2 cellular contexts compared by ENCODE assay signal in genomic region chr17:3002538-3003301, GRCh38.
TF ChIP-seq lines count a peak whose summit lies in the region.

No MANE protein-coding gene starts in this region.

TF ChIP-seq in IMR-90, 13 proteins besides CTCF, POLR2A, EP300 and RAD21 (continued from another document):
- TF ChIP-seq ELK1 (IDR thresholded peaks at IDR 0.05; ENCODE audit: borderline replicate concordance, low read depth, low read length) (no peak), FOS (IDR thresholded peaks at IDR 0.05; ENCODE audit: low read depth, low read length) (no peak), MAFK (IDR thresholded peaks at IDR 0.05; ENCODE audit: low read depth, low read length) (no peak), RCOR1 (IDR thresholded peaks at IDR 0.05; ENCODE audit: insufficient replicate concordance, low read length) (no peak), CEBPB (IDR thresholded peaks at IDR 0.05; ENCODE audit: low read depth, low read length) (no peak), MAZ (IDR thresholded peaks at IDR 0.05; ENCODE audit: borderline replicate concordance, low read depth, low read length) (no peak), NFE2L2 (IDR thresholded peaks at IDR 0.05; ENCODE audit: low read depth, low read length) (no peak)

TF ChIP-seq in GM23338, 12 proteins besides CTCF, POLR2A, EP300 and RAD21 (continued from another document):
- TF ChIP-seq ETS1 (IDR thresholded peaks at IDR 0.05) = no peak
- TF ChIP-seq CREB1 (CRISPR knock-in tag; IDR thresholded peaks at IDR 0.05; ENCODE audit: low read depth) = no peak
- no peak for TF ChIP-seq EZH2phosphoT487 (IDR thresholded peaks at IDR 0.05; ENCODE audit: unreplicated experiment)
- TF ChIP-seq NANOG (IDR thresholded peaks at IDR 0.05; ENCODE audit: borderline replicate concordance) = no peak
- TF ChIP-seq ZNF331 (CRISPR knock-in tag; IDR thresholded peaks at IDR 0.05; ENCODE audit: low read depth) = no peak
- TF ChIP-seq, protein P1, sequence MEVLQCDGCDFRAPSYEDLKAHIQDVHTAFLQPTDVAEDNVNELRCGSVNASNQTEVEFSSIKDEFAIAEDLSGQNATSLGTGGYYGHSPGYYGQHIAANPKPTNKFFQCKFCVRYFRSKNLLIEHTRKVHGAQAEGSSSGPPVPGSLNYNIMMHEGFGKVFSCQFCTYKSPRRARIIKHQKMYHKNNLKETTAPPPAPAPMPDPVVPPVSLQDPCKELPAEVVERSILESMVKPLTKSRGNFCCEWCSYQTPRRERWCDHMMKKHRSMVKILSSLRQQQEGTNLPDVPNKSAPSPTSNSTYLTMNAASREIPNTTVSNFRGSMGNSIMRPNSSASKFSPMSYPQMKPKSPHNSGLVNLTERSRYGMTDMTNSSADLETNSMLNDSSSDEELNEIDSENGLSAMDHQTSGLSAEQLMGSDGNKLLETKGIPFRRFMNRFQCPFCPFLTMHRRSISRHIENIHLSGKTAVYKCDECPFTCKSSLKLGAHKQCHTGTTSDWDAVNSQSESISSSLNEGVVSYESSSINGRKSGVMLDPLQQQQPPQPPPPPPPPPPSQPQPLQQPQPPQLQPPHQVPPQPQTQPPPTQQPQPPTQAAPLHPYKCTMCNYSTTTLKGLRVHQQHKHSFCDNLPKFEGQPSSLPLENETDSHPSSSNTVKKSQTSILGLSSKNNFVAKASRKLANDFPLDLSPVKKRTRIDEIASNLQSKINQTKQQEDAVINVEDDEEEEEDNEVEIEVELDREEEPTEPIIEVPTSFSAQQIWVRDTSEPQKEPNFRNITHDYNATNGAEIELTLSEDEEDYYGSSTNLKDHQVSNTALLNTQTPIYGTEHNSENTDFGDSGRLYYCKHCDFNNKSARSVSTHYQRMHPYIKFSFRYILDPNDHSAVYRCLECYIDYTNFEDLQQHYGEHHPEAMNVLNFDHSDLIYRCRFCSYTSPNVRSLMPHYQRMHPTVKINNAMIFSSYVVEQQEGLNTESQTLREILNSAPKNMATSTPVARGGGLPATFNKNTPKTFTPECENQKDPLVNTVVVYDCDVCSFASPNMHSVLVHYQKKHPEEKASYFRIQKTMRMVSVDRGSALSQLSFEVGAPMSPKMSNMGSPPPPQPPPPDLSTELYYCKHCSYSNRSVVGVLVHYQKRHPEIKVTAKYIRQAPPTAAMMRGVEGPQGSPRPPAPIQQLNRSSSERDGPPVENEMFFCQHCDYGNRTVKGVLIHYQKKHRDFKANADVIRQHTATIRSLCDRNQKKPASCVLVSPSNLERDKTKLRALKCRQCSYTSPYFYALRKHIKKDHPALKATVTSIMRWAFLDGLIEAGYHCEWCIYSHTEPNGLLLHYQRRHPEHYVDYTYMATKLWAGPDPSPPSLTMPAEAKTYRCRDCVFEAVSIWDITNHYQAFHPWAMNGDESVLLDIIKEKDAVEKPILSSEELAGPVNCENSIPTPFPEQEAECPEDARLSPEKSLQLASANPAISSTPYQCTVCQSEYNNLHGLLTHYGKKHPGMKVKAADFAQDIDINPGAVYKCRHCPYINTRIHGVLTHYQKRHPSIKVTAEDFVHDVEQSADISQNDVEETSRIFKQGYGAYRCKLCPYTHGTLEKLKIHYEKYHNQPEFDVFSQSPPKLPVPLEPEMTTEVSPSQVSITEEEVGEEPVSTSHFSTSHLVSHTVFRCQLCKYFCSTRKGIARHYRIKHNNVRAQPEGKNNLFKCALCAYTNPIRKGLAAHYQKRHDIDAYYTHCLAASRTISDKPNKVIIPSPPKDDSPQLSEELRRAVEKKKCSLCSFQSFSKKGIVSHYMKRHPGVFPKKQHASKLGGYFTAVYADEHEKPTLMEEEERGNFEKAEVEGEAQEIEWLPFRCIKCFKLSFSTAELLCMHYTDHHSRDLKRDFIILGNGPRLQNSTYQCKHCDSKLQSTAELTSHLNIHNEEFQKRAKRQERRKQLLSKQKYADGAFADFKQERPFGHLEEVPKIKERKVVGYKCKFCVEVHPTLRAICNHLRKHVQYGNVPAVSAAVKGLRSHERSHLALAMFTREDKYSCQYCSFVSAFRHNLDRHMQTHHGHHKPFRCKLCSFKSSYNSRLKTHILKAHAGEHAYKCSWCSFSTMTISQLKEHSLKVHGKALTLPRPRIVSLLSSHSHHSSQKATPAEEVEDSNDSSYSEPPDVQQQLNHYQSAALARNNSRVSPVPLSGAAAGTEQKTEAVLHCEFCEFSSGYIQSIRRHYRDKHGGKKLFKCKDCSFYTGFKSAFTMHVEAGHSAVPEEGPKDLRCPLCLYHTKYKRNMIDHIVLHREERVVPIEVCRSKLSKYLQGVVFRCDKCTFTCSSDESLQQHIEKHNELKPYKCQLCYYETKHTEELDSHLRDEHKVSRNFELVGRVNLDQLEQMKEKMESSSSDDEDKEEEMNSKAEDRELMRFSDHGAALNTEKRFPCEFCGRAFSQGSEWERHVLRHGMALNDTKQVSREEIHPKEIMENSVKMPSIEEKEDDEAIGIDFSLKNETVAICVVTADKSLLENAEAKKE (CRISPR knock-in tag; IDR thresholded peaks at IDR 0.05) = no peak
- no peak for TF ChIP-seq STAT1 (IDR thresholded peaks at IDR 0.05; ENCODE audit: unreplicated experiment)
- no peak for TF ChIP-seq EZH2 (IDR thresholded peaks at IDR 0.05; ENCODE audit: low read depth, unreplicated experiment)
